In the genomic region with DNA sequence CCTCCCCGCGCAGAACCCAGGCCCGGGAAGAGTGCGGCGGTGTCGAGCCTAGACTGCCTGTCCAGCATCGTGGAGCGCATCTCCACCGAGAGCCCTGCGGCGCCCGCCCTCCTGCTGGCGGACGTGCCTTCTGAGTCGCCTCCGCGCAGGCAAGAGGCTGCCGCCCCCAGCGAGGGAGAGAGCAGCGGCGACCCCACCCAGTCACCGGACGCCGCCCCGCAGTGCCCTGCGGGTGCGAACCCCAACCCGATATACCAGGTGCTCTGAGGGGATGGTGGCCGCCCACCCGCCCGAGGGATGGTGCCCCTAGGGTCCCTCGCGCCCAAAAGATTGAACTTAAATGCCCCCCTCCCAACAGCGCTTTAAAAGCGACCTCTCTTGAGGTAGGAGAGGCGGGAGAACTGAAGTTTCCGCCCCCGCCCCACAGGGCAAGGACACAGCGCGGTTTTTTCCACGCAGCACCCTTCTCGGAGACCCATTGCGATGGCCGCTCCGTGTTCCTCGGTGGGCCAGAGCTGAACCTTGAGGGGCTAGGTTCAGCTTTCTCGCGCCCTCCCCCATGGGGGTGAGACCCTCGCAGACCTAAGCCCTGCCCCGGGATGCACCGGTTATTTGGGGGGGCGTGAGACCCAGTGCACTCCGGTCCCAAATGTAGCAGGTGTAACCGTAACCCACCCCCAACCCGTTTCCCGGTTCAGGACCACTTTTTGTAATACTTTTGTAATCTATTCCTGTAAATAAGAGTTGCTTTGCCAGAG, we compare ENCODE assay signal across 1 cellular context.
TF ChIP-seq lines count a peak whose summit lies in the region.

No MANE protein-coding gene starts in this region.

TF ChIP-seq in HEK293, 187 proteins besides CTCF, POLR2A, EP300 and RAD21 (continued from another document):
- TF ChIP-seq, protein P1, sequence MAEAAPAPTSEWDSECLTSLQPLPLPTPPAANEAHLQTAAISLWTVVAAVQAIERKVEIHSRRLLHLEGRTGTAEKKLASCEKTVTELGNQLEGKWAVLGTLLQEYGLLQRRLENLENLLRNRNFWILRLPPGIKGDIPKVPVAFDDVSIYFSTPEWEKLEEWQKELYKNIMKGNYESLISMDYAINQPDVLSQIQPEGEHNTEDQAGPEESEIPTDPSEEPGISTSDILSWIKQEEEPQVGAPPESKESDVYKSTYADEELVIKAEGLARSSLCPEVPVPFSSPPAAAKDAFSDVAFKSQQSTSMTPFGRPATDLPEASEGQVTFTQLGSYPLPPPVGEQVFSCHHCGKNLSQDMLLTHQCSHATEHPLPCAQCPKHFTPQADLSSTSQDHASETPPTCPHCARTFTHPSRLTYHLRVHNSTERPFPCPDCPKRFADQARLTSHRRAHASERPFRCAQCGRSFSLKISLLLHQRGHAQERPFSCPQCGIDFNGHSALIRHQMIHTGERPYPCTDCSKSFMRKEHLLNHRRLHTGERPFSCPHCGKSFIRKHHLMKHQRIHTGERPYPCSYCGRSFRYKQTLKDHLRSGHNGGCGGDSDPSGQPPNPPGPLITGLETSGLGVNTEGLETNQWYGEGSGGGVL (tag by site-specific recombination; IDR thresholded peaks at IDR 0.05): 0 out of 2 replicates have a peak, but pooled peaks have one; percentile 7
